10 cellular contexts compared by ENCODE assay signal in the genomic region with DNA sequence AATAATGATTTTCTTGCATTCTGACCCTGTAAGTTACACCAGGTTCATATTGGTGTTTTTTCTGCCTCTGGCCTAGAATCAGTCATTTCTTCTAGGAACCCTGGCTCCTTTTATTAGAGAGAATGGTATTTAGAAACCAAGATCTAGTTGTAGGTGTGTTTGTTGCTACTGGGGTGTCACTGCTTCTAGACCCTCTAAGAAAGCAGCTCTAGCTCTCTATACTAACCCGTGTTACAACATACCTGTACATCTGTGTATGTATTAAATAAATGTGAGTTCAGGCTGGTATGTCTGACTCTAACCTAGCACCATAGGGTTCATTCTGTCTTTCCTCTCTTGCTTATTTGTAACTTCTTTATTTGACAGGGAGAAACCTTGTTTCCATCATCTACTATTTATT.
"Had no signal": no experiment of that assay in that cellular context is flagged by ENCODE, and none has a peak within 500 bp of the region (broad histone marks: within the 10 kb centered on the region; RNA-seq: fewer than 3 reads in every experiment).

No MANE protein-coding gene starts in this region.

- H3K4me3 Mint-ChIP-seq: activated T-cell treated with anti-CD3 and anti-CD28 coated beads, Interleukin-2, amount 50 U/mL, for 4 hours had no signal

- H3K9me3 ChIP-seq: gastroesophageal sphincter, tibial artery had no signal

- ATAC-seq: activated T-cell treated with anti-CD3 and anti-CD28 coated beads, Interleukin-2, amount 50 U/mL, for 4 hours; gastroesophageal sphincter had no signal

- DNase-seq: activated CD4-positive, alpha-beta T cell treated with anti-CD3 and anti-CD28 coated beads for 48 hours; activated naive CD4-positive, alpha-beta T cell; activated T-cell treated with anti-CD3 and anti-CD28 coated beads, Interleukin-2, amount 50 U/mL, for 4 hours; kidney; midbrain; retina; SJCRH30; T1000; tibial artery had no signal

- H3K9me3 Mint-ChIP-seq: activated T-cell treated with anti-CD3 and anti-CD28 coated beads, Interleukin-2, amount 50 U/mL, for 4 hours had no signal
